Comparison of ENCODE assay signal across 11 cellular contexts in genomic region chr2:65710779-65711295, GRCh38.
DNase-seq lines count a peak whose midpoint lies in the region; FAIRE-seq and TF ChIP-seq lines count a peak whose summit lies in the region.
"Had no signal": no experiment of that assay in that cellular context is flagged by ENCODE, and none has a peak within 500 bp of the region (broad histone marks: within the 10 kb centered on the region; RNA-seq: fewer than 3 reads in every experiment).

No MANE protein-coding gene starts in this region.

- H4K20me1 ChIP-seq in keratinocyte (ENCODE audit: control insufficient read depth, extremely low read depth, insufficient read depth, low read length) = no peaks in the 10 kb centered on the region

- H3K36me3 ChIP-seq in keratinocyte (ENCODE audit: control insufficient read depth in 2 of 2, extremely low read depth in 1 of 2, insufficient read depth in 2 of 2, low read length in 2 of 2) = no peaks in the 10 kb centered on the region

- H3K79me2 ChIP-seq in keratinocyte (ENCODE audit: control insufficient read depth, insufficient read depth, low read length) = no peaks in the 10 kb centered on the region

- dilution Hi-C loops in keratinocyte (cut with MboI; ENCODE audit: extremely low pct_ligation_motif_present, low sequenced_read_pairs) = no loop called here

- H3K4me1 ChIP-seq in keratinocyte (ENCODE audit: control insufficient read depth, extremely low read depth, insufficient read depth, low read length) = peaks cover 7% of the 10 kb centered on the region

- CTCF ChIA-PET in HEK293T (lab: Yijun Ruan, JAX) = interaction anchor here (0.7 to 1.5 kb wide), 8 partner anchors 10 to 70 kb away, joined by 3 to 10 read pairs (median 3); no protein-coding TSS in a partner anchor
- CTCF ChIA-PET in RWPE1 (lab: Yijun Ruan, JAX) = interaction anchor here (0.6 to 0.9 kb wide), 3 partner anchors 37 to 586 kb away, joined by 4 to 6 read pairs (median 4); no protein-coding TSS in a partner anchor

- no peaks in the 10 kb centered on the region for H3K9me3 ChIP-seq in keratinocyte (ENCODE audit: control insufficient read depth, low read depth, low read length)

- H2AFZ ChIP-seq in keratinocyte (ENCODE audit: control insufficient read depth, low read length) = no peak overlapping the region

- no peaks in the 10 kb centered on the region for H3K9me1 ChIP-seq in keratinocyte (ENCODE audit: control insufficient read depth, extremely low read depth, insufficient read depth, low read length)

- no peaks in the 10 kb centered on the region for H3K27me3 ChIP-seq in keratinocyte (ENCODE audit: control insufficient read depth, extremely low read depth, insufficient read depth, low read length)

- TF ChIP-seq CTCF in RWPE1 (conservative IDR thresholded peaks at IDR 0.05; ENCODE audit: low read depth) = 0 out of 2 replicates have a peak, but pooled peaks have one; percentile 11
- TF ChIP-seq CTCF in keratinocyte (optimal IDR thresholded peaks at IDR 0.05 in 1 of 3, IDR thresholded peaks at IDR 0.05 in 1 of 3, conservative IDR thresholded peaks at IDR 0.05 in 1 of 3; ENCODE audit: extremely low read depth in 1 of 3, insufficient read depth in 2 of 3, low read length in 3 of 3) = peak; percentile 34 to 49 (median 47)

- no peak overlapping the region for H3K4me3 ChIP-seq in keratinocyte (ENCODE audit: control insufficient read depth in 2 of 3, extremely low read depth in 1 of 3, insufficient read depth in 2 of 3, low read depth in 1 of 3, low read length in 3 of 3)

- H3K9ac ChIP-seq in keratinocyte (ENCODE audit: control insufficient read depth, extremely low read depth, insufficient read depth, low read length) = no peak overlapping the region

- POLR2A ChIA-PET in HEK293T (lab: Yijun Ruan, JAX) = interaction anchor here (0.7 to 1.2 kb wide), 2 partner anchors 22 to 71 kb away, joined by 3 to 4 read pairs; no protein-coding TSS in a partner anchor
- POLR2A ChIA-PET in RWPE1 (lab: Yijun Ruan, JAX; ENCODE audit: low non-redundant PET) = no interaction called here

- peak; percentile 74 for FAIRE-seq in keratinocyte (lab: Jason Lieb, UNC)

- DNase-seq in DMS53 treated with DMSO at 0.1 percent for 48 hours (lab: John Stamatoyannopoulos, UW; ENCODE audit: unreplicated experiment) = peak; percentile 42
- peak; percentile 55 for DNase-seq in HEK293T (ENCODE audit: extremely low spot score)
- peak; percentile 34 for DNase-seq in RWPE1 (ENCODE audit: low spot score)
- DNase-seq in keratinocyte (ENCODE audit: low read depth, low spot score) = no peak
- DNase-seq in activated effector memory CD4-positive, alpha-beta T cell treated with anti-CD3 and anti-CD28 coated beads, Interleukin-2, amount 50 U/mL, for 16 hours = no peak
- no peak for DNase-seq in NCI-H187 treated with DMSO at 0.1 percent for 48 hours (lab: John Stamatoyannopoulos, UW)
- no peak for DNase-seq in activated effector memory CD4-positive, alpha-beta T cell treated with Interleukin-2 at 50 U/mL for 16 hours
- no peak for DNase-seq in COLO668 (lab: John Stamatoyannopoulos, UW; ENCODE audit: unreplicated experiment)
- DNase-seq: activated CD4-positive, alpha-beta T cell treated with anti-CD3 and anti-CD28 coated beads for 4 hours; natural killer cell; NCI-H1105 had no signal

- H3K27ac ChIP-seq in RWPE1 = no peak overlapping the region
- no peak overlapping the region for H3K27ac ChIP-seq in keratinocyte (ENCODE audit: control insufficient read depth, insufficient read depth, low read length)

- H3K4me2 ChIP-seq in keratinocyte (ENCODE audit: control insufficient read depth, extremely low read depth, insufficient read depth, low read depth, low read length) = peak overlapping the region; percentile 23

TF ChIP-seq in HEK293T, 16 proteins besides CTCF, POLR2A, EP300 and RAD21:
- TF ChIP-seq NFRKB (IDR thresholded peaks at IDR 0.05) = no peak
- no peak for TF ChIP-seq SP1 (IDR thresholded peaks at IDR 0.05)
- TF ChIP-seq CTBP1 (IDR thresholded peaks at IDR 0.05; ENCODE audit: borderline replicate concordance) = no peak
- TF ChIP-seq TARDBP (IDR thresholded peaks at IDR 0.05) = no peak
- no peak for TF ChIP-seq FOXK2 (IDR thresholded peaks at IDR 0.05)
- TF ChIP-seq L3MBTL2 (conservative IDR thresholded peaks at IDR 0.05) = no peak
- TF ChIP-seq FOXM1 (IDR thresholded peaks at IDR 0.05; ENCODE audit: borderline replicate concordance) = no peak
- TF ChIP-seq HDGF (IDR thresholded peaks at IDR 0.05; ENCODE audit: borderline replicate concordance) = no peak
- no peak for TF ChIP-seq PKNOX1 (IDR thresholded peaks at IDR 0.05)
- no peak for TF ChIP-seq ARNT (IDR thresholded peaks at IDR 0.05)
- TF ChIP-seq LEF1 (IDR thresholded peaks at IDR 0.05; ENCODE audit: borderline replicate concordance) = no peak
- no peak for TF ChIP-seq ZNF384 (IDR thresholded peaks at IDR 0.05)
- TF ChIP-seq SUZ12 (IDR thresholded peaks at IDR 0.05) = no peak
- no peak for TF ChIP-seq BHLHE40 (IDR thresholded peaks at IDR 0.05; ENCODE audit: borderline replicate concordance)
- TF ChIP-seq FOXA1 (IDR thresholded peaks at IDR 0.05) = no peak

Comparison
In these comparisons a context has a peak if more than half of its experiments do, and no peak if none do; other contexts are left out.
1. DNase-seq: peak in DMS53 treated with DMSO at 0.1 percent for 48 hours (single experiment), HEK293T (single experiment) and RWPE1 (single experiment); none in keratinocyte (single experiment), activated effector memory CD4-positive, alpha-beta T cell treated with anti-CD3 and anti-CD28 coated beads, Interleukin-2, amount 50 U/mL, for 16 hours (single experiment), NCI-H187 treated with DMSO at 0.1 percent for 48 hours (single experiment), activated effector memory CD4-positive, alpha-beta T cell treated with Interleukin-2 at 50 U/mL for 16 hours (single experiment) and COLO668 (single experiment).